In the genomic region with DNA sequence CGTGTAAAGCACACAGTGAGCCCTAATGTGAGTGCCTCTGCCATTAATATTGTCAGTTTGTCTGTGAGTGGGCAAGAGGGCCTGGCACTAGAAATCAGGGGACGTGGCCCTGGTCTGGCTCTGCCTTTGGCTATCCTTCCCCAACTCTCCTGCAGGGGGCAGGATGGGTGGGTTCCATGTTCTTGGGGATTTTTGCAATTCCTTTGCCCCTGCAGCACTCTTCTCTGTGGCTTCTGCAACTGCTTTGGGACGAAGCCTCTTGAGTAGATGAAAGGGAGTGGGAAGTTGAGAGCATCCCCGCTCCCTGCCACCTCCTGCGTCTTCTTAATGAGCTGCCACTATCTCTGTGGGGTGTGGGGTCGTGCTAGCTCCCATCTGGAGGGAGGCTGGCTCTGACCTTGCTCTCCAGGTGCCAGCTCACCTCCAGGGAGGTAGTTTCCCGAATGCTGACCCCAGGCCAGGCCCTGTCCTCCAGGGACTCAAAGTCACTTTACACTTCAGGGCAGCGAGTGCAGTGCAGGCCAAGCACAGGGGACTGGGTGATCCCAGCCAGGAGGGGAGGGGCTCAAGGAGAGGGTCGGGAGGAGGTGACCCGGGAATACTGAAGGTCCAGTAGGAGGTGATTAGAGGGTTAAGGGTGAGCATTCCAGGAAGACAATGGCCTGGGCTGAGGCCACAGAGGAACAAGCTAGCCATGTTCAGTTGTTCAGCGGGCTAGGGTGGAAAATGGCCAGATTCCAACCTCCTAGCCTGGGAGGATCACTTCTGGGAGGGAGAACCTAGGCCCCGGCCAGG, we compare ENCODE assay signal across 12 cellular contexts.
DNase-seq lines count a peak whose midpoint lies in the region; ATAC-seq and TF ChIP-seq lines count a peak whose summit lies in the region.
"Had no signal": no experiment of that assay in that cellular context is flagged by ENCODE, and none has a peak within 500 bp of the region (broad histone marks: within the 10 kb centered on the region; RNA-seq: fewer than 3 reads in every experiment).

No MANE protein-coding gene starts in this region.

- H3K4me3 ChIP-seq in HFF-Myc (replicated peaks; ENCODE audit: low read depth, low read length): no peak overlapping the region
- H3K4me3 ChIP-seq: gastrocnemius medialis, prostate gland had no signal

- no peak overlapping the region for H3K4me3 Mint-ChIP-seq in activated CD4-positive, alpha-beta T cell treated with anti-CD3 and anti-CD28 coated beads for 36 hours
- H3K4me3 Mint-ChIP-seq in brain: no peak overlapping the region
- no peak overlapping the region for H3K4me3 Mint-ChIP-seq in nephron progenitor cell
- no peak overlapping the region for H3K4me3 Mint-ChIP-seq in T-helper 2 cell treated with Interferon-gamma antibody and Interleukin-4, amounts not matched to agents 5 μg/mL and 100 μg/mL, for 36 hours
- H3K4me3 Mint-ChIP-seq: CD4-positive, CD25-positive, alpha-beta regulatory T cell; stimulated activated naive CD8-positive, alpha-beta T cell treated with anti-CD3 and anti-CD28 coated beads, Interleukin-15, amount 100 ng/mL, for 72 hours had no signal

- POLR2A ChIA-PET in activated CD4-positive, alpha-beta T cell treated with anti-CD3 and anti-CD28 coated beads for 36 hours (lab: Charles Lee): no interaction called here

- H3K9me3 Mint-ChIP-seq in activated CD4-positive, alpha-beta T cell treated with anti-CD3 and anti-CD28 coated beads for 36 hours (ENCODE audit: low read depth): no peaks in the 10 kb centered on the region
- peaks cover 0 to 18% (median 4%) of the 10 kb centered on the region in 5 experiments for H3K9me3 Mint-ChIP-seq in brain
- peaks cover 18% of the 10 kb centered on the region for H3K9me3 Mint-ChIP-seq in nephron progenitor cell
- H3K9me3 Mint-ChIP-seq in T-helper 2 cell treated with Interferon-gamma antibody and Interleukin-4, amounts not matched to agents 5 μg/mL and 100 μg/mL, for 36 hours: peaks cover 7% of the 10 kb centered on the region

- no peak for ATAC-seq in activated CD4-positive, alpha-beta T cell treated with anti-CD3 and anti-CD28 coated beads for 36 hours
- no peak for ATAC-seq in HG03442 (IDR thresholded peaks at IDR 0.05; ENCODE audit: unreplicated experiment)
- ATAC-seq: gastrocnemius medialis; stimulated activated naive CD8-positive, alpha-beta T cell treated with anti-CD3 and anti-CD28 coated beads, Interleukin-15, amount 100 ng/mL, for 72 hours had no signal

- intact Hi-C loops in activated CD4-positive, alpha-beta T cell treated with anti-CD3 and anti-CD28 coated beads for 36 hours (cut with DNase I, micrococcal nuclease): loop anchor here (5.0 kb wide), 1 partner anchor 717 kb away; no protein-coding TSS in a partner anchor

- H3K27ac Mint-ChIP-seq in activated CD4-positive, alpha-beta T cell treated with anti-CD3 and anti-CD28 coated beads for 36 hours: no peak overlapping the region
- H3K27ac Mint-ChIP-seq in brain (no peak overlapping the region), nephron progenitor cell (no peak overlapping the region)
- no peak overlapping the region for H3K27ac Mint-ChIP-seq in T-helper 2 cell treated with Interferon-gamma antibody and Interleukin-4, amounts not matched to agents 5 μg/mL and 100 μg/mL, for 36 hours
- H3K27ac Mint-ChIP-seq: CD4-positive, CD25-positive, alpha-beta regulatory T cell had no signal

- CTCF ChIA-PET in activated CD4-positive, alpha-beta T cell treated with anti-CD3 and anti-CD28 coated beads for 36 hours (lab: Charles Lee): interaction anchor here (0.6 to 3.2 kb wide), 4 partner anchors 8 to 702 kb away, joined by 3 to 28 read pairs (median 8); no protein-coding TSS in a partner anchor

- no peaks in the 10 kb centered on the region for H3K36me3 Mint-ChIP-seq in activated CD4-positive, alpha-beta T cell treated with anti-CD3 and anti-CD28 coated beads for 36 hours (ENCODE audit: low read depth)
- H3K36me3 Mint-ChIP-seq in brain: no peaks in the 10 kb centered on the region
- H3K36me3 Mint-ChIP-seq in nephron progenitor cell (ENCODE audit: low read depth): no peaks in the 10 kb centered on the region
- H3K36me3 Mint-ChIP-seq in T-helper 2 cell treated with Interferon-gamma antibody and Interleukin-4, amounts not matched to agents 5 μg/mL and 100 μg/mL, for 36 hours (ENCODE audit: low read depth): no peaks in the 10 kb centered on the region
- H3K36me3 Mint-ChIP-seq: CD4-positive, CD25-positive, alpha-beta regulatory T cell had no signal

- DNase-seq in activated CD4-positive, alpha-beta T cell treated with anti-CD3 and anti-CD28 coated beads for 36 hours: peak; percentile 26
- no peak for DNase-seq in activated CD4-positive, alpha-beta T cell treated with anti-CD3 and anti-CD28 coated beads, Interleukin-2, amount 50 U/mL, for 1 hour
- no peak for DNase-seq in HFF-Myc (ENCODE audit: extremely low read depth, low read depth)
- DNase-seq in nephron progenitor cell: peak; percentile 41
- no peak for DNase-seq in T-helper 2 cell treated with Interferon-gamma antibody and Interleukin-4, amounts not matched to agents 5 μg/mL and 100 μg/mL, for 36 hours (ENCODE audit: low spot score)
- DNase-seq in NCI-H1930 (lab: John Stamatoyannopoulos, UW): no peak
- DNase-seq: gastrocnemius medialis had no signal

- no peaks in the 10 kb centered on the region for H3K4me1 Mint-ChIP-seq in activated CD4-positive, alpha-beta T cell treated with anti-CD3 and anti-CD28 coated beads for 36 hours
- peaks cover 27% of the 10 kb centered on the region for H3K4me1 Mint-ChIP-seq in brain
- peaks cover 55% of the 10 kb centered on the region for H3K4me1 Mint-ChIP-seq in nephron progenitor cell
- H3K4me1 Mint-ChIP-seq in T-helper 2 cell treated with Interferon-gamma antibody and Interleukin-4, amounts not matched to agents 5 μg/mL and 100 μg/mL, for 36 hours (ENCODE audit: low read depth): no peaks in the 10 kb centered on the region
- H3K4me1 Mint-ChIP-seq: CD4-positive, CD25-positive, alpha-beta regulatory T cell; stimulated activated naive CD8-positive, alpha-beta T cell treated with anti-CD3 and anti-CD28 coated beads, Interleukin-15, amount 100 ng/mL, for 72 hours had no signal

- H3K27me3 Mint-ChIP-seq in activated CD4-positive, alpha-beta T cell treated with anti-CD3 and anti-CD28 coated beads for 36 hours: peaks cover 8% of the 10 kb centered on the region
- H3K27me3 Mint-ChIP-seq in brain (peaks cover 5% of the 10 kb centered on the region), nephron progenitor cell (ENCODE audit: low read depth, poor library complexity) (peaks cover 3% of the 10 kb centered on the region)
- H3K27me3 Mint-ChIP-seq in T-helper 2 cell treated with Interferon-gamma antibody and Interleukin-4, amounts not matched to agents 5 μg/mL and 100 μg/mL, for 36 hours (ENCODE audit: low read depth): peaks cover 18% of the 10 kb centered on the region

- TF ChIP-seq CTCF in HFF-Myc (IDR thresholded peaks at IDR 0.05; ENCODE audit: low read depth, low read length, missing control alignments) (peak; percentile 59), brain (conservative IDR thresholded peaks at IDR 0.05) (peak; percentile 12 to 39), nephron progenitor cell (IDR thresholded peaks at IDR 0.05) (peak; percentile 45)

Comparison
In these comparisons a context has a peak if more than half of its experiments do, and no peak if none do; other contexts are left out.
1. DNase-seq: peak in activated CD4-positive, alpha-beta T cell treated with anti-CD3 and anti-CD28 coated beads for 36 hours (single experiment) and nephron progenitor cell (single experiment); none in activated CD4-positive, alpha-beta T cell treated with anti-CD3 and anti-CD28 coated beads, Interleukin-2, amount 50 U/mL, for 1 hour (single experiment), HFF-Myc (single experiment), T-helper 2 cell treated with Interferon-gamma antibody and Interleukin-4, amounts not matched to agents 5 μg/mL and 100 μg/mL, for 36 hours (single experiment) and NCI-H1930 (0 of 2).
2. Peak in every context shown above with its lines, with median percentiles within 50 percentile points of each other: CTCF ChIP-seq.